Comparison of ENCODE assay signal across 35 cellular contexts in genomic region chr2:45361666-45362065, GRCh38.
"Had no signal": no experiment of that assay in that cellular context is flagged by ENCODE, and none has a peak within 500 bp of the region (broad histone marks: within the 10 kb centered on the region; RNA-seq: fewer than 3 reads in every experiment).

No MANE protein-coding gene starts in this region.

- H3K4me3 ChIP-seq: MG63 had no signal

- H3K9me3 ChIP-seq: MG63 had no signal

- DNase-seq: Karpas-422, Kasumi-1, MG63, MM.1S, MV-4-11, NCI-H1048, NCI-H1092, NCI-H1092 treated with DMSO at 0.1 percent for 48 hours, NCI-H1105, NCI-H1105 treated with DMSO at 0.1 percent for 48 hours, NCI-H1417, NCI-H1417 treated with DMSO at 0.1 percent for 48 hours, NCI-H1436, NCI-H1436 treated with DMSO at 0.1 percent for 48 hours, NCI-H146, NCI-H1694, NCI-H1694 treated with DMSO at 0.1 percent for 48 hours, NCI-H187, NCI-H187 treated with DMSO at 0.1 percent for 48 hours, NCI-H1930, NCI-H2029, NCI-H2029 treated with DMSO at 0.1 percent for 48 hours, NCI-H2081, NCI-H2081 treated with DMSO at 0.1 percent for 48 hours, NCI-H2107, NCI-H2171, NCI-H2171 treated with DMSO at 0.1 percent for 48 hours, NCI-H2227 treated with DMSO at 0.1 percent for 48 hours, NCI-H226, NCI-H345, NCI-H446, NCI-H446 treated with DMSO at 0.1 percent for 48 hours, NCI-H510A, NCI-H510A treated with DMSO at 0.1 percent for 48 hours, NCI-H524 had no signal

- H3K36me3 ChIP-seq: MG63 had no signal

- H3K27me3 ChIP-seq: MG63 had no signal
